In the genomic region with DNA sequence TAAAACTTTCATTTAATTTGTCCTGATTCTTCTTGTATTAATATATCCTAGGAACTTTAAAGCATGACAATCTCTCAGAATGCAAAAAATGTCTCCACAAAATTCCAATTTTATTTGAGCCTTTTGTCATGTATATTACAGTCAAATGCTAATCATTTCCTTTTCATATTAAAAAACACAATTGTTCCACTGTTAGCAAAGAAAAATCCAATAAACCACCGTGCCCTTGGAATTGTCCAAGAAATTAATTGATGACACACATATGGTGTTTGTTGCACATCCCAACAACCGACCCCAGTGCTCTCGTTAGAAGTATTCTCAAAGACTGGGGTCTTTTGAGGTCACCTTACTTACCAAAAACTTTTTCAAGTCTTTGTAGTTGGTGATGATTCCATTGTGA, we compare ENCODE assay signal across 2 cellular contexts.
TF ChIP-seq lines count a peak whose summit lies in the region.

No MANE protein-coding gene starts in this region.

TF ChIP-seq in GM23338, 12 proteins besides CTCF, POLR2A, EP300 and RAD21:
- TF ChIP-seq JUNB (IDR thresholded peaks at IDR 0.05; ENCODE audit: unreplicated experiment) = no peak
- TF ChIP-seq, protein P1, sequence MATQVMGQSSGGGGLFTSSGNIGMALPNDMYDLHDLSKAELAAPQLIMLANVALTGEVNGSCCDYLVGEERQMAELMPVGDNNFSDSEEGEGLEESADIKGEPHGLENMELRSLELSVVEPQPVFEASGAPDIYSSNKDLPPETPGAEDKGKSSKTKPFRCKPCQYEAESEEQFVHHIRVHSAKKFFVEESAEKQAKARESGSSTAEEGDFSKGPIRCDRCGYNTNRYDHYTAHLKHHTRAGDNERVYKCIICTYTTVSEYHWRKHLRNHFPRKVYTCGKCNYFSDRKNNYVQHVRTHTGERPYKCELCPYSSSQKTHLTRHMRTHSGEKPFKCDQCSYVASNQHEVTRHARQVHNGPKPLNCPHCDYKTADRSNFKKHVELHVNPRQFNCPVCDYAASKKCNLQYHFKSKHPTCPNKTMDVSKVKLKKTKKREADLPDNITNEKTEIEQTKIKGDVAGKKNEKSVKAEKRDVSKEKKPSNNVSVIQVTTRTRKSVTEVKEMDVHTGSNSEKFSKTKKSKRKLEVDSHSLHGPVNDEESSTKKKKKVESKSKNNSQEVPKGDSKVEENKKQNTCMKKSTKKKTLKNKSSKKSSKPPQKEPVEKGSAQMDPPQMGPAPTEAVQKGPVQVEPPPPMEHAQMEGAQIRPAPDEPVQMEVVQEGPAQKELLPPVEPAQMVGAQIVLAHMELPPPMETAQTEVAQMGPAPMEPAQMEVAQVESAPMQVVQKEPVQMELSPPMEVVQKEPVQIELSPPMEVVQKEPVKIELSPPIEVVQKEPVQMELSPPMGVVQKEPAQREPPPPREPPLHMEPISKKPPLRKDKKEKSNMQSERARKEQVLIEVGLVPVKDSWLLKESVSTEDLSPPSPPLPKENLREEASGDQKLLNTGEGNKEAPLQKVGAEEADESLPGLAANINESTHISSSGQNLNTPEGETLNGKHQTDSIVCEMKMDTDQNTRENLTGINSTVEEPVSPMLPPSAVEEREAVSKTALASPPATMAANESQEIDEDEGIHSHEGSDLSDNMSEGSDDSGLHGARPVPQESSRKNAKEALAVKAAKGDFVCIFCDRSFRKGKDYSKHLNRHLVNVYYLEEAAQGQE (IDR thresholded peaks at IDR 0.05; ENCODE audit: unreplicated experiment) = no peak
- TF ChIP-seq, protein P2, sequence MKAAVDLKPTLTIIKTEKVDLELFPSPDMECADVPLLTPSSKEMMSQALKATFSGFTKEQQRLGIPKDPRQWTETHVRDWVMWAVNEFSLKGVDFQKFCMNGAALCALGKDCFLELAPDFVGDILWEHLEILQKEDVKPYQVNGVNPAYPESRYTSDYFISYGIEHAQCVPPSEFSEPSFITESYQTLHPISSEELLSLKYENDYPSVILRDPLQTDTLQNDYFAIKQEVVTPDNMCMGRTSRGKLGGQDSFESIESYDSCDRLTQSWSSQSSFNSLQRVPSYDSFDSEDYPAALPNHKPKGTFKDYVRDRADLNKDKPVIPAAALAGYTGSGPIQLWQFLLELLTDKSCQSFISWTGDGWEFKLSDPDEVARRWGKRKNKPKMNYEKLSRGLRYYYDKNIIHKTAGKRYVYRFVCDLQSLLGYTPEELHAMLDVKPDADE (IDR thresholded peaks at IDR 0.05) = no peak
- peak; percentile 57; the same call in 1 of the 2 replicates for TF ChIP-seq NANOG (IDR thresholded peaks at IDR 0.05; ENCODE audit: borderline replicate concordance)
- TF ChIP-seq, protein P3, sequence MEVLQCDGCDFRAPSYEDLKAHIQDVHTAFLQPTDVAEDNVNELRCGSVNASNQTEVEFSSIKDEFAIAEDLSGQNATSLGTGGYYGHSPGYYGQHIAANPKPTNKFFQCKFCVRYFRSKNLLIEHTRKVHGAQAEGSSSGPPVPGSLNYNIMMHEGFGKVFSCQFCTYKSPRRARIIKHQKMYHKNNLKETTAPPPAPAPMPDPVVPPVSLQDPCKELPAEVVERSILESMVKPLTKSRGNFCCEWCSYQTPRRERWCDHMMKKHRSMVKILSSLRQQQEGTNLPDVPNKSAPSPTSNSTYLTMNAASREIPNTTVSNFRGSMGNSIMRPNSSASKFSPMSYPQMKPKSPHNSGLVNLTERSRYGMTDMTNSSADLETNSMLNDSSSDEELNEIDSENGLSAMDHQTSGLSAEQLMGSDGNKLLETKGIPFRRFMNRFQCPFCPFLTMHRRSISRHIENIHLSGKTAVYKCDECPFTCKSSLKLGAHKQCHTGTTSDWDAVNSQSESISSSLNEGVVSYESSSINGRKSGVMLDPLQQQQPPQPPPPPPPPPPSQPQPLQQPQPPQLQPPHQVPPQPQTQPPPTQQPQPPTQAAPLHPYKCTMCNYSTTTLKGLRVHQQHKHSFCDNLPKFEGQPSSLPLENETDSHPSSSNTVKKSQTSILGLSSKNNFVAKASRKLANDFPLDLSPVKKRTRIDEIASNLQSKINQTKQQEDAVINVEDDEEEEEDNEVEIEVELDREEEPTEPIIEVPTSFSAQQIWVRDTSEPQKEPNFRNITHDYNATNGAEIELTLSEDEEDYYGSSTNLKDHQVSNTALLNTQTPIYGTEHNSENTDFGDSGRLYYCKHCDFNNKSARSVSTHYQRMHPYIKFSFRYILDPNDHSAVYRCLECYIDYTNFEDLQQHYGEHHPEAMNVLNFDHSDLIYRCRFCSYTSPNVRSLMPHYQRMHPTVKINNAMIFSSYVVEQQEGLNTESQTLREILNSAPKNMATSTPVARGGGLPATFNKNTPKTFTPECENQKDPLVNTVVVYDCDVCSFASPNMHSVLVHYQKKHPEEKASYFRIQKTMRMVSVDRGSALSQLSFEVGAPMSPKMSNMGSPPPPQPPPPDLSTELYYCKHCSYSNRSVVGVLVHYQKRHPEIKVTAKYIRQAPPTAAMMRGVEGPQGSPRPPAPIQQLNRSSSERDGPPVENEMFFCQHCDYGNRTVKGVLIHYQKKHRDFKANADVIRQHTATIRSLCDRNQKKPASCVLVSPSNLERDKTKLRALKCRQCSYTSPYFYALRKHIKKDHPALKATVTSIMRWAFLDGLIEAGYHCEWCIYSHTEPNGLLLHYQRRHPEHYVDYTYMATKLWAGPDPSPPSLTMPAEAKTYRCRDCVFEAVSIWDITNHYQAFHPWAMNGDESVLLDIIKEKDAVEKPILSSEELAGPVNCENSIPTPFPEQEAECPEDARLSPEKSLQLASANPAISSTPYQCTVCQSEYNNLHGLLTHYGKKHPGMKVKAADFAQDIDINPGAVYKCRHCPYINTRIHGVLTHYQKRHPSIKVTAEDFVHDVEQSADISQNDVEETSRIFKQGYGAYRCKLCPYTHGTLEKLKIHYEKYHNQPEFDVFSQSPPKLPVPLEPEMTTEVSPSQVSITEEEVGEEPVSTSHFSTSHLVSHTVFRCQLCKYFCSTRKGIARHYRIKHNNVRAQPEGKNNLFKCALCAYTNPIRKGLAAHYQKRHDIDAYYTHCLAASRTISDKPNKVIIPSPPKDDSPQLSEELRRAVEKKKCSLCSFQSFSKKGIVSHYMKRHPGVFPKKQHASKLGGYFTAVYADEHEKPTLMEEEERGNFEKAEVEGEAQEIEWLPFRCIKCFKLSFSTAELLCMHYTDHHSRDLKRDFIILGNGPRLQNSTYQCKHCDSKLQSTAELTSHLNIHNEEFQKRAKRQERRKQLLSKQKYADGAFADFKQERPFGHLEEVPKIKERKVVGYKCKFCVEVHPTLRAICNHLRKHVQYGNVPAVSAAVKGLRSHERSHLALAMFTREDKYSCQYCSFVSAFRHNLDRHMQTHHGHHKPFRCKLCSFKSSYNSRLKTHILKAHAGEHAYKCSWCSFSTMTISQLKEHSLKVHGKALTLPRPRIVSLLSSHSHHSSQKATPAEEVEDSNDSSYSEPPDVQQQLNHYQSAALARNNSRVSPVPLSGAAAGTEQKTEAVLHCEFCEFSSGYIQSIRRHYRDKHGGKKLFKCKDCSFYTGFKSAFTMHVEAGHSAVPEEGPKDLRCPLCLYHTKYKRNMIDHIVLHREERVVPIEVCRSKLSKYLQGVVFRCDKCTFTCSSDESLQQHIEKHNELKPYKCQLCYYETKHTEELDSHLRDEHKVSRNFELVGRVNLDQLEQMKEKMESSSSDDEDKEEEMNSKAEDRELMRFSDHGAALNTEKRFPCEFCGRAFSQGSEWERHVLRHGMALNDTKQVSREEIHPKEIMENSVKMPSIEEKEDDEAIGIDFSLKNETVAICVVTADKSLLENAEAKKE (CRISPR knock-in tag; IDR thresholded peaks at IDR 0.05) = no peak
- TF ChIP-seq CREB1 (CRISPR knock-in tag; IDR thresholded peaks at IDR 0.05; ENCODE audit: low read depth) = no peak
- TF ChIP-seq ZNF331 (CRISPR knock-in tag; IDR thresholded peaks at IDR 0.05; ENCODE audit: low read depth) = no peak
- TF ChIP-seq EZH2 (IDR thresholded peaks at IDR 0.05; ENCODE audit: low read depth, unreplicated experiment) = no peak
TF ChIP-seq in GM23338: peak in this region for 1.

TF ChIP-seq in H1, 55 proteins besides CTCF, POLR2A, EP300 and RAD21:
- no peak for TF ChIP-seq EZH2 (IDR thresholded peaks at IDR 0.05; ENCODE audit: low read depth, low read length, severe bottlenecking)
- TF ChIP-seq TAF7 (optimal IDR thresholded peaks at IDR 0.05; ENCODE audit: borderline replicate concordance, low read depth, low read length) = no peak
- TF ChIP-seq YY1 (IDR thresholded peaks at IDR 0.05; ENCODE audit: low read depth, low read length) = no peak
- TF ChIP-seq TCF12 (IDR thresholded peaks at IDR 0.05; ENCODE audit: low read depth, low read length) = no peak
- no peak for TF ChIP-seq BACH1 (IDR thresholded peaks at IDR 0.05; ENCODE audit: low read length)
- no peak for TF ChIP-seq SP4 (IDR thresholded peaks at IDR 0.05; ENCODE audit: low read length)
- no peak for TF ChIP-seq SIN3A (conservative IDR thresholded peaks at IDR 0.05 in 1 of 2, IDR thresholded peaks at IDR 0.05 in 1 of 2; ENCODE audit: low read depth in 1 of 2, low read length in 2 of 2)
- TF ChIP-seq CEBPB (IDR thresholded peaks at IDR 0.05; ENCODE audit: low read depth, low read length) = no peak
- TF ChIP-seq POLR2AphosphoS5 (IDR thresholded peaks at IDR 0.05; ENCODE audit: low read depth, low read length) = no peak
- TF ChIP-seq NANOG (IDR thresholded peaks at IDR 0.05; ENCODE audit: insufficient read depth, low read depth, low read length, poor library complexity, severe bottlenecking) = no peak
- TF ChIP-seq SP2 (IDR thresholded peaks at IDR 0.05; ENCODE audit: low read length) = no peak
- TF ChIP-seq SP1 (IDR thresholded peaks at IDR 0.05; ENCODE audit: low read depth, low read length) = no peak
- no peak for TF ChIP-seq CREB1 (IDR thresholded peaks at IDR 0.05)
- no peak for TF ChIP-seq RBBP5 (IDR thresholded peaks at IDR 0.05; ENCODE audit: borderline replicate concordance, low read depth, low read length)
- TF ChIP-seq, protein P4, sequence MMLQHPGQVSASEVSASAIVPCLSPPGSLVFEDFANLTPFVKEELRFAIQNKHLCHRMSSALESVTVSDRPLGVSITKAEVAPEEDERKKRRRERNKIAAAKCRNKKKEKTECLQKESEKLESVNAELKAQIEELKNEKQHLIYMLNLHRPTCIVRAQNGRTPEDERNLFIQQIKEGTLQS (IDR thresholded peaks at IDR 0.05; ENCODE audit: insufficient read depth, low read depth, low read length) = no peak
- TF ChIP-seq, protein P5, sequence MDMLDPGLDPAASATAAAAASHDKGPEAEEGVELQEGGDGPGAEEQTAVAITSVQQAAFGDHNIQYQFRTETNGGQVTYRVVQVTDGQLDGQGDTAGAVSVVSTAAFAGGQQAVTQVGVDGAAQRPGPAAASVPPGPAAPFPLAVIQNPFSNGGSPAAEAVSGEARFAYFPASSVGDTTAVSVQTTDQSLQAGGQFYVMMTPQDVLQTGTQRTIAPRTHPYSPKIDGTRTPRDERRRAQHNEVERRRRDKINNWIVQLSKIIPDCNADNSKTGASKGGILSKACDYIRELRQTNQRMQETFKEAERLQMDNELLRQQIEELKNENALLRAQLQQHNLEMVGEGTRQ (IDR thresholded peaks at IDR 0.05; ENCODE audit: low read length) = no peak
- TF ChIP-seq PHF8 (conservative IDR thresholded peaks at IDR 0.05; ENCODE audit: low read depth, low read length) = no peak
- no peak for TF ChIP-seq POU5F1 (IDR thresholded peaks at IDR 0.05; ENCODE audit: low read depth, low read length)
- TF ChIP-seq KDM5A (IDR thresholded peaks at IDR 0.05; ENCODE audit: low read length) = no peak
- TF ChIP-seq RNF2 (IDR thresholded peaks at IDR 0.05; ENCODE audit: borderline replicate concordance, low read depth, low read length, missing control alignments, poor library complexity, severe bottlenecking) = no peak
